Comparison of ENCODE assay signal across 18 cellular contexts in the genomic region with DNA sequence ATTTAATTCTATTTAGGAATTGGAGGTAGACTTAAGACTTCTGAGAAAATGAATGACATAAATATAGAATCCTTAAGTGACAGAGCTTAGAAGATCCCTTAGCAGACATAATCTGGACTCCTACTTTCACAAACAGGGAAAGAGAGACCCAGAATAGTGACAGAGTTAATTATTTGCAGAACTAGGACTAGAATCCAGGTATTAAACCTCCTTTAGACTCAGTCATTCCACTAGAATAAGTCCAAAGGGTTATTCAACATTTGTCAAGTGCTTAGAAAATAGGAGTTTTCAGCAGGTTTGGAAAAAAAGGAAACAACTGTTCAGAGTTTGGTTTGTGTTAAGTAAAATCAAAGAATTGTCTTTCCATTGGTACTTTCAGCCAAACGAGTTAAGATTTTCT. TPM values are rescaled to one million over a fixed set of nuclear protein-coding genes. Genes with fewer than 3 reads are reported as not detected.
DNase-seq lines count a peak whose midpoint lies in the region; TF ChIP-seq lines count a peak whose summit lies in the region.
"Had no signal": no experiment of that assay in that cellular context is flagged by ENCODE, and none has a peak within 500 bp of the region (broad histone marks: within the 10 kb centered on the region; RNA-seq: fewer than 3 reads in every experiment).

No MANE protein-coding gene starts in this region.

- no peak overlapping the region for H3K4ac ChIP-seq in H9 (ENCODE audit: low read depth, low read length)

- TF ChIP-seq POLR2A in uterus (IDR thresholded peaks at IDR 0.05): no peak

- TF ChIP-seq CTCF in ascending aorta (IDR thresholded peaks at IDR 0.05) (no peak), hepatocyte (IDR thresholded peaks at IDR 0.05; ENCODE audit: poor library complexity) (no peak), neural progenitor cell (IDR thresholded peaks at IDR 0.05) (no peak), uterus (IDR thresholded peaks at IDR 0.05) (no peak), H9 (conservative IDR thresholded peaks at IDR 0.05) (no peak)

- H3K23me2 ChIP-seq in H9 (ENCODE audit: insufficient read length, low read depth, low read length, poor library complexity, severe bottlenecking): no peaks in the 10 kb centered on the region

- H3K4me1 ChIP-seq in ascending aorta (peaks cover 11 to 53% of the 10 kb centered on the region in 2 donors), hepatocyte (ENCODE audit: insufficient read depth) (peaks cover 23% of the 10 kb centered on the region), neural progenitor cell (no peaks in the 10 kb centered on the region), uterus (no peaks in the 10 kb centered on the region), H9 (ENCODE audit: insufficient read depth, low read length) (no peaks in the 10 kb centered on the region)
- H3K4me1 ChIP-seq: BE2C had no signal

- no peaks in the 10 kb centered on the region for H4K20me1 ChIP-seq in hepatocyte (ENCODE audit: insufficient read depth, poor library complexity, severe bottlenecking)
- no peaks in the 10 kb centered on the region for H4K20me1 ChIP-seq in neural progenitor cell (ENCODE audit: low read depth)
- no peaks in the 10 kb centered on the region for H4K20me1 ChIP-seq in H9 (ENCODE audit: control insufficient read depth, insufficient read depth, insufficient read length)

- no peak overlapping the region for H2AFZ ChIP-seq in hepatocyte
- no peak overlapping the region for H2AFZ ChIP-seq in neural progenitor cell (replicated peaks)
- H2AFZ ChIP-seq in H9 (ENCODE audit: low read length): no peak overlapping the region

- H2BK120ac ChIP-seq in H9 (ENCODE audit: low read depth, low read length, poor library complexity, severe bottlenecking): no peak overlapping the region

- no peak overlapping the region for H2BK20ac ChIP-seq in H9 (ENCODE audit: low read depth, low read length, poor library complexity, severe bottlenecking)

- H2AK5ac ChIP-seq in H9 (ENCODE audit: insufficient read length, low read length): no peak overlapping the region

- H4K5ac ChIP-seq in H9 (ENCODE audit: insufficient read length, low read depth, low read length): no peak overlapping the region

- H3K27ac ChIP-seq in ascending aorta (peak overlapping the region; percentile 75 to 82), hepatocyte (peak overlapping the region; percentile 46), neural progenitor cell (peak overlapping the region; percentile 20), uterus (peak overlapping the region; percentile 61 to 78), H9 (ENCODE audit: insufficient read length, low read depth, low read length) (no peak overlapping the region)
- H3K27ac ChIP-seq: SJSA1 had no signal

- no peak overlapping the region for H3K18ac ChIP-seq in H9 (ENCODE audit: insufficient read length, low read depth, low read length)

- H3K14ac ChIP-seq in H9 (ENCODE audit: insufficient read depth, low read length): no peak overlapping the region

- H2BK15ac ChIP-seq in H9 (ENCODE audit: low read depth, low read length): no peak overlapping the region

- DNase-seq in ascending aorta (ENCODE audit: low spot score in 2 of 2): no peak
- DNase-seq in hepatocyte (ENCODE audit: low spot score): no peak
- no peak for DNase-seq in neural progenitor cell (ENCODE audit: low spot score)
- no peak for DNase-seq in uterus
- DNase-seq in NCI-H446 (lab: John Stamatoyannopoulos, UW): no peak
- no peak for DNase-seq in hypothalamus (lab: John Stamatoyannopoulos, UW)
- no peak for DNase-seq in H9
- DNase-seq: BE2C; CD4-positive, alpha-beta memory T cell; H7; Kasumi-1; NCI-H1417; NCI-H1930; NCI-H524 treated with DMSO at 0.1 percent for 48 hours; OCI-M1; RPMI8226 had no signal

- no peaks in the 10 kb centered on the region for H3K9me3 ChIP-seq in ascending aorta
- no peaks in the 10 kb centered on the region for H3K9me3 ChIP-seq in hepatocyte (ENCODE audit: low read depth)
- H3K9me3 ChIP-seq in neural progenitor cell (ENCODE audit: low read depth): no peaks in the 10 kb centered on the region
- no peaks in the 10 kb centered on the region for H3K9me3 ChIP-seq in uterus
- H3K9me3 ChIP-seq in H9 (ENCODE audit: control insufficient read depth, low read depth, low read length): no peaks in the 10 kb centered on the region
- H3K9me3 ChIP-seq: BE2C, SJSA1 had no signal

- no peak overlapping the region for H3T11ph ChIP-seq in H9 (ENCODE audit: low read length)

- WGBS in hepatocyte (ENCODE audit: low lambda C conversion rate, missing lambda C conversion rate): 74% methylated on average over 1 of the region's 1 CpG
- no CpG with 5 or more reads among the region's 1 CpG for WGBS in H9 (ENCODE audit: extremely low coverage, insufficient read length, low lambda C conversion rate)

- H3K4me3 ChIP-seq in ascending aorta (no peak overlapping the region), hepatocyte (no peak overlapping the region), neural progenitor cell (no peak overlapping the region), uterus (no peak overlapping the region)
- H3K4me3 ChIP-seq: SJSA1 had no signal

- no peak overlapping the region for H3K23ac ChIP-seq in H9 (ENCODE audit: insufficient read length, low read depth, low read length)

- no peaks in the 10 kb centered on the region for H3K27me3 ChIP-seq in ascending aorta
- no peaks in the 10 kb centered on the region for H3K27me3 ChIP-seq in hepatocyte
- H3K27me3 ChIP-seq in neural progenitor cell: no peaks in the 10 kb centered on the region
- no peaks in the 10 kb centered on the region for H3K27me3 ChIP-seq in uterus
- H3K27me3 ChIP-seq in H9 (ENCODE audit: insufficient read depth, low read length): no peaks in the 10 kb centered on the region
- H3K27me3 ChIP-seq: BE2C, SJSA1 had no signal

- no peaks in the 10 kb centered on the region for H3K79me1 ChIP-seq in H9 (ENCODE audit: insufficient read depth, low read depth, low read length, poor library complexity, severe bottlenecking)

- H3K27ac Mint-ChIP-seq in neural progenitor cell: no peak overlapping the region
- H3K27ac Mint-ChIP-seq in H9: no peak overlapping the region

- H3K36me3 ChIP-seq in ascending aorta (no peaks in the 10 kb centered on the region), hepatocyte (replicated peaks; ENCODE audit: insufficient read depth, low read depth) (no peaks in the 10 kb centered on the region), neural progenitor cell (no peaks in the 10 kb centered on the region), uterus (no peaks in the 10 kb centered on the region)

- peaks cover 19% of the 10 kb centered on the region for H3K36me3 Mint-ChIP-seq in neural progenitor cell
- peaks cover 11 to 19% (median 19%) of the 10 kb centered on the region in 3 experiments for H3K36me3 Mint-ChIP-seq in H9 (ENCODE audit: insufficient read depth in 1 of 3, low read depth in 3 of 3)

- H2BK12ac ChIP-seq in H9 (ENCODE audit: insufficient read length, low read depth, low read length): no peak overlapping the region

- H3K9ac ChIP-seq in neural progenitor cell (no peak overlapping the region), H9 (ENCODE audit: extremely low read depth, insufficient read length, low read length) (no peak overlapping the region)

- H3K27me3 Mint-ChIP-seq in neural progenitor cell (ENCODE audit: insufficient read depth, low read depth) (peaks cover 2% of the 10 kb centered on the region), H9 (ENCODE audit: low read depth) (no peaks in the 10 kb centered on the region)
- H3K27me3 Mint-ChIP-seq: CD4-positive, alpha-beta memory T cell had no signal

- intact Hi-C loops in ascending aorta (cut with DNase I) (no loop called here), uterus (cut with DNase I; ENCODE audit: low total_unique reads) (no loop called here)

- H3K4me2 ChIP-seq in hepatocyte: peak overlapping the region; percentile 19
- no peak overlapping the region for H3K4me2 ChIP-seq in neural progenitor cell
- H3K4me2 ChIP-seq in H9 (ENCODE audit: insufficient read depth, insufficient read length, low read length): no peak overlapping the region

- H4K91ac ChIP-seq in H9 (ENCODE audit: insufficient read length, low read depth, low read length): no peak overlapping the region

- H3K9me3 Mint-ChIP-seq in neural progenitor cell: peaks cover 5% of the 10 kb centered on the region
- H3K9me3 Mint-ChIP-seq in H9: no peaks in the 10 kb centered on the region; a peak in 1 of 5 replicates

- no peak overlapping the region for H3K4me3 Mint-ChIP-seq in neural progenitor cell
- no peak overlapping the region for H3K4me3 Mint-ChIP-seq in H9
- H3K4me3 Mint-ChIP-seq: CD4-positive, alpha-beta memory T cell had no signal

- H4K8ac ChIP-seq in H9 (replicated peaks; ENCODE audit: insufficient read length, low read depth, low read length): no peak overlapping the region

- H3F3A ChIP-seq in neural progenitor cell (ENCODE audit: low read depth): peaks cover 6% of the 10 kb centered on the region

- H3K4me1 Mint-ChIP-seq in neural progenitor cell (no peaks in the 10 kb centered on the region), H9 (no peaks in the 10 kb centered on the region)

- no peaks in the 10 kb centered on the region for H3K79me2 ChIP-seq in hepatocyte
- no peaks in the 10 kb centered on the region for H3K79me2 ChIP-seq in neural progenitor cell (ENCODE audit: low read depth)
- H3K79me2 ChIP-seq in H9 (ENCODE audit: insufficient read depth, low read length): no peaks in the 10 kb centered on the region

- no peaks in the 10 kb centered on the region for H3K9me2 ChIP-seq in hepatocyte (replicated peaks; ENCODE audit: insufficient read depth)

- no peak overlapping the region for H3K56ac ChIP-seq in H9 (ENCODE audit: insufficient read length, low read depth, low read length)

- H2BK5ac ChIP-seq in H9 (ENCODE audit: insufficient read length, low read length): no peak overlapping the region

RNA-seq across cellular contexts. Expression of a gene that starts 13.3 kb away (rescaled TPM):
- total RNA-seq in ascending aorta: 5.7 TPM
- 0.50 and 2.2 TPM in 2 replicates for total RNA-seq in hepatocyte
- 0.75 TPM in 1 of 2 replicates, not detected in the other for polyA plus RNA-seq in hepatocyte
- total RNA-seq in neural progenitor cell (ENCODE audit: low replicate concordance): 0.59 and 6.4 TPM in 2 replicates
- total RNA-seq in uterus: 1 to 10 TPM in 3 of 4 donors, not detected in 1; 1.5 to 7.2 (median 4.3) TPM
- 0.87 and 1.0 TPM in 2 replicates for total RNA-seq in H9 (2021)
- total RNA-seq: Daoy, SJSA1 had no signal
- polyA plus RNA-seq: CD4-positive, alpha-beta memory T cell had no signal
